ENCODE assay signal across 23 cellular contexts in genomic region chr9:101117091-101117490, GRCh38.
"Had no signal": no experiment of that assay in that cellular context is flagged by ENCODE, and none has a peak within 500 bp of the region (broad histone marks: within the 10 kb centered on the region; RNA-seq: fewer than 3 reads in every experiment).

No MANE protein-coding gene starts in this region.

- FAIRE-seq: keratinocyte had no signal

- H3K4me3 ChIP-seq: colonic mucosa, dorsolateral prefrontal cortex, esophagus muscularis mucosa, gastrocnemius medialis, left ventricle myocardium inferior, lower lobe of right lung, psoas muscle, sigmoid colon, skin epidermis, thoracic aorta had no signal

- DNase-seq: colonic mucosa; dorsolateral prefrontal cortex; effector CD8-positive, alpha-beta T cell; gastrocnemius medialis; glutamatergic neuron; left cardiac atrium; left ventricle myocardium inferior; lower lobe of right lung; mesenchymal stem cell; naive thymus-derived CD4-positive, alpha-beta T cell; nephron progenitor cell; psoas muscle; sigmoid colon; stimulated activated CD4-positive, alpha-beta T cell treated with anti-CD3 and anti-CD28 coated beads, Interleukin-2, amount 100 ng/mL, for 24 hours; stimulated activated CD4-positive, alpha-beta T cell treated with anti-CD3 and anti-CD28 coated beads, Interleukin-4, amount 100 ng/mL, for 4 hours; stimulated activated naive B cell treated with anti-CD40 and anti-IgM and Interleukin-4, amounts not matched to agents 10 μg/mL and 1 μg/mL and 100 μg/mL, for 72 hours; stimulated activated naive CD8-positive, alpha-beta T cell treated with anti-CD3 and anti-CD28 coated beads, Interleukin-15, amount 100 ng/mL, for 72 hours had no signal

- H3K4me1 ChIP-seq: colonic mucosa, esophagus muscularis mucosa, gastrocnemius medialis, lower lobe of right lung, parathyroid adenoma, psoas muscle, sigmoid colon had no signal

- H2AFZ ChIP-seq: parathyroid adenoma had no signal

- H3K9ac ChIP-seq: parathyroid adenoma had no signal

- H3K79me2 ChIP-seq: parathyroid adenoma had no signal

- H3K9me3 ChIP-seq: colonic mucosa, esophagus muscularis mucosa, gastrocnemius medialis, left ventricle myocardium inferior, lower lobe of right lung, psoas muscle, sigmoid colon, thoracic aorta had no signal

- H3K36me3 ChIP-seq: colonic mucosa, esophagus muscularis mucosa, gastrocnemius medialis, left ventricle myocardium inferior, lower lobe of right lung, sigmoid colon, thoracic aorta had no signal

- H3K27me3 ChIP-seq: colonic mucosa, dorsolateral prefrontal cortex, esophagus muscularis mucosa, gastrocnemius medialis, sigmoid colon had no signal

- ATAC-seq: gastrocnemius medialis; left cardiac atrium; lower lobe of right lung; naive thymus-derived CD4-positive, alpha-beta T cell; psoas muscle; stimulated activated naive B cell treated with anti-CD40 and anti-IgM and Interleukin-4, amounts not matched to agents 10 μg/mL and 1 μg/mL and 100 μg/mL, for 72 hours; stimulated activated naive CD8-positive, alpha-beta T cell treated with anti-CD3 and anti-CD28 coated beads, Interleukin-15, amount 100 ng/mL, for 72 hours had no signal

- H3K27ac ChIP-seq: colonic mucosa, dorsolateral prefrontal cortex, epithelial cell of prostate, esophagus muscularis mucosa, gastrocnemius medialis, left ventricle myocardium inferior, lower lobe of right lung, parathyroid adenoma, psoas muscle, sigmoid colon, skin epidermis, thoracic aorta had no signal
